Comparison of ENCODE assay signal across 8 cellular contexts in the genomic region with DNA sequence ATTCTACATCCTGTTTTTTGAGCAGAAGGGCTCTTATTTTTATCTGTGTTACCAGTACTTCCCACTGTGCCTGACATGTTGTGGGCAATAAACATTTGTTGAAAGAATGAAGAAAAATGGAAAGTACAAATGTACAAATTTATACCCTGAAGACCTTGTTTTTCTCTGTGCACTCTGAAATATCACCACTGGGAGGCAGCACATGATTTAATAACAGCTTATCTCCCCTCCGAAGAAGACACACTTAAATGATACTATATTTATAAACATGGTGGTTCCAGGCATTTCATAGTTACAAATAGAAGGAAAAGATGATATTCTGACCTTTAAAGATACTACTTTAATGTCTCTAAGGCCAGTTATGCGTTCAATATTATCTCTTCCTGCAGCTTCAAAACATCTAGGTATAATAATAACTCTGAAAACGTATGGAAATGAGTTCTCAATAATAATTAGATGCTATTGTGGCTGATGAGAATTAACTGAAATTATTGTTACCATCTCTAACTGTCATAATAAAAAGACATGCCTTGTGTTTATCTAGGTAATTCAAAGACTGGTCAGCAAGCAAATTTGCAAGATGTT. TPM values are rescaled to one million over a fixed set of nuclear protein-coding genes. Genes with fewer than 3 reads are reported as not detected.
DNase-seq lines count a peak whose midpoint lies in the region; ATAC-seq and TF ChIP-seq lines count a peak whose summit lies in the region.

No MANE protein-coding gene starts in this region.

- H3K4me3 ChIP-seq in GM12865 (ENCODE audit: low read depth, low read length) = no peak overlapping the region

- H3K27me3 Mint-ChIP-seq in neural crest cell (ENCODE audit: low read depth) = no peaks in the 10 kb centered on the region

- H3K36me3 Mint-ChIP-seq in neural crest cell (ENCODE audit: low read depth) = no peaks in the 10 kb centered on the region

- H3K27ac Mint-ChIP-seq in neural crest cell (ENCODE audit: unreplicated experiment) = no peak overlapping the region

- ATAC-seq in HG03135 (IDR thresholded peaks at IDR 0.05; ENCODE audit: unreplicated experiment) = peak; percentile 77
- peak; percentile 22 for ATAC-seq in esophagus mucosa

- H3K4me3 Mint-ChIP-seq in neural crest cell = no peak overlapping the region

- no peaks in the 10 kb centered on the region for H3K4me1 Mint-ChIP-seq in neural crest cell

- H3K9me3 Mint-ChIP-seq in neural crest cell = no peaks in the 10 kb centered on the region

- peak; percentile 67 for TF ChIP-seq CTCF in GM12865 (IDR thresholded peaks at IDR 0.05; ENCODE audit: insufficient read depth, low read depth, low read length, missing control alignments)
- TF ChIP-seq CTCF in neural crest cell (conservative IDR thresholded peaks at IDR 0.05) = peak; percentile 84

- DNase-seq in A172 (ENCODE audit: low spot score) (peak; percentile 43), GM12865 (ENCODE audit: low read depth) (peak; percentile 75), NCI-H446 (lab: John Stamatoyannopoulos, UW) (peak; percentile 26 to 56), neural crest cell (ENCODE audit: low read depth, low spot score) (peak; percentile 53), GM19240 (ENCODE audit: insufficient read length, low spot score) (no peak)
- peak; percentile 45 to 63 for DNase-seq in activated CD4-positive, alpha-beta T cell treated with anti-CD3 and anti-CD28 coated beads, Interleukin-2, amount 50 U/mL, for 48 hours

RNA-seq across cellular contexts. Expression of gene DYNLT5, which starts 12.8 kb away (rescaled TPM):
- not detected in 2 replicates for total RNA-seq in A172 (2014; rRNA removed; shearing (Covaris generic))
- total RNA-seq in esophagus mucosa = not detected
- total RNA-seq in neural crest cell = 1.6 and 2.0 TPM in 2 replicates

RNA-seq across cellular contexts. Expression of gene INSL5, which starts 36.0 kb away (rescaled TPM):
- not detected in 2 replicates for total RNA-seq in A172 (2014; rRNA removed; shearing (Covaris generic))
- not detected for total RNA-seq in esophagus mucosa
- not detected in 2 replicates for total RNA-seq in neural crest cell
